ENCODE assay signal across 1 cellular context in genomic region chr17:42817866-42818265, GRCh38.
TF ChIP-seq lines count a peak whose summit lies in the region.

No MANE protein-coding gene starts in this region.

TF ChIP-seq in SK-N-SH treated with all-trans-retinoic acid at 6 μM for 48 hours, 23 proteins besides CTCF, POLR2A, EP300 and RAD21 (continued from another document):
- no peak for TF ChIP-seq TSHZ2 (CRISPR knock-in tag; IDR thresholded peaks at IDR 0.05)
- TF ChIP-seq TCF4 (CRISPR knock-in tag; IDR thresholded peaks at IDR 0.05; ENCODE audit: borderline replicate concordance), result no peak
- TF ChIP-seq CSDC2 (CRISPR knock-in tag; IDR thresholded peaks at IDR 0.05), result no peak
- TF ChIP-seq POU6F1 (CRISPR knock-in tag; IDR thresholded peaks at IDR 0.05; ENCODE audit: borderline replicate concordance, low read depth), result no peak
- TF ChIP-seq PPARA (CRISPR knock-in tag; IDR thresholded peaks at IDR 0.05; ENCODE audit: borderline replicate concordance), result no peak
- no peak for TF ChIP-seq ZNF565 (CRISPR knock-in tag; conservative IDR thresholded peaks at IDR 0.05; ENCODE audit: low read depth)
- no peak for TF ChIP-seq TOX (CRISPR knock-in tag; IDR thresholded peaks at IDR 0.05; ENCODE audit: borderline replicate concordance)
- TF ChIP-seq SNAI2 (CRISPR knock-in tag; IDR thresholded peaks at IDR 0.05), result no peak
- TF ChIP-seq ZNF70 (CRISPR knock-in tag; IDR thresholded peaks at IDR 0.05), result no peak
- no peak for TF ChIP-seq ZFP3 (CRISPR knock-in tag; IDR thresholded peaks at IDR 0.05)
